In genomic region chr7:2554654-2555053, GRCh38 we compare ENCODE assay signal across 8 cellular contexts. TPM values are rescaled to one million over a fixed set of nuclear protein-coding genes. Genes with fewer than 3 reads are reported as not detected.
DNase-seq lines count a peak whose midpoint lies in the region; ATAC-seq and TF ChIP-seq lines count a peak whose summit lies in the region.

No MANE protein-coding gene starts in this region.

- H3K4me1 ChIP-seq in Peyer's patch (peaks cover 4 to 34% (median 14%) of the 10 kb centered on the region in 4 donors), esophagus squamous epithelium (peaks cover 17 to 65% (median 33%) of the 10 kb centered on the region in 3 donors)

- H3K4me1 Mint-ChIP-seq in progenitor cell of endocrine pancreas (ENCODE audit: low read depth), result peaks cover 12% of the 10 kb centered on the region

- ATAC-seq in HG03095 (IDR thresholded peaks at IDR 0.05; ENCODE audit: unreplicated experiment), result no peak

- H3K36me3 Mint-ChIP-seq in progenitor cell of endocrine pancreas (ENCODE audit: insufficient read depth), result peaks cover 5% of the 10 kb centered on the region

- no peaks in the 10 kb centered on the region for H3K9me3 Mint-ChIP-seq in progenitor cell of endocrine pancreas (ENCODE audit: low read depth)

- peak overlapping the region; percentile 84 to 99 (median 96) for H3K4me3 ChIP-seq in Peyer's patch
- peak overlapping the region; percentile 75 to 99 (median 83) for H3K4me3 ChIP-seq in esophagus squamous epithelium

- H3K27ac Mint-ChIP-seq in progenitor cell of endocrine pancreas, result peak overlapping the region; percentile 86

- H3K27me3 Mint-ChIP-seq in progenitor cell of endocrine pancreas, result no peaks in the 10 kb centered on the region

- peak overlapping the region; percentile 84 for H3K4me3 Mint-ChIP-seq in progenitor cell of endocrine pancreas (ENCODE audit: low read depth)

- intact Hi-C loops in esophagus squamous epithelium (cut with DNase I), result no loop called here

- H3K27ac ChIP-seq in Peyer's patch (peak overlapping the region; percentile 94 to 99 (median 97)), esophagus squamous epithelium (peak overlapping the region; percentile 95 to 98 (median 97))

- DNase-seq in Peyer's patch (peak in 1 of 3 donors; percentile 49), esophagus squamous epithelium (lab: John Stamatoyannopoulos, UW) (no peak), progenitor cell of endocrine pancreas (ENCODE audit: low spot score, unreplicated experiment) (no peak), NCI-H2227 (lab: John Stamatoyannopoulos, UW; ENCODE audit: unreplicated experiment) (no peak), NOMO-1 treated with dmso at 0.1 percent for 144 hours (lab: John Stamatoyannopoulos, UW; ENCODE audit: unreplicated experiment) (no peak), SHP77 (lab: John Stamatoyannopoulos, UW) (no peak)

- H3K9me3 ChIP-seq in Peyer's patch (no peaks in the 10 kb centered on the region), esophagus squamous epithelium (no peaks in the 10 kb centered on the region)

- H3K36me3 ChIP-seq in Peyer's patch (peaks cover 0 to 6% (median 0%) of the 10 kb centered on the region in 3 donors), esophagus squamous epithelium (peaks cover 0 to 27% (median 0%) of the 10 kb centered on the region in 3 donors)

- 0 to 2% methylated on average over 4 to 9 of the region's 11 CpGs for WGBS in esophagus squamous epithelium, 2 donors

- TF ChIP-seq CTCF in GM12874 (IDR thresholded peaks at IDR 0.05; ENCODE audit: insufficient read depth, low read depth, low read length), result peak; percentile 27
- TF ChIP-seq CTCF in Peyer's patch (IDR thresholded peaks at IDR 0.05), result no peak
- no peak for TF ChIP-seq CTCF in esophagus squamous epithelium (IDR thresholded peaks at IDR 0.05)
- no peak for TF ChIP-seq CTCF in progenitor cell of endocrine pancreas (IDR thresholded peaks at IDR 0.05; ENCODE audit: unreplicated experiment)

- H3K27me3 ChIP-seq in Peyer's patch (no peaks in the 10 kb centered on the region), esophagus squamous epithelium (no peaks in the 10 kb centered on the region)

- no peak for TF ChIP-seq POLR2A in Peyer's patch (IDR thresholded peaks at IDR 0.05)
- no peak for TF ChIP-seq POLR2A in esophagus squamous epithelium (IDR thresholded peaks at IDR 0.05)

RNA-seq across cellular contexts. Expression of gene BRAT1, which starts 0.7 kb away (rescaled TPM):
- total RNA-seq in Peyer's patch, result 10 to 100 TPM; 43.3 to 73.3 (median 54.1) TPM
- total RNA-seq in esophagus squamous epithelium, result 10 to 100 TPM; 15.5 to 28.3 (median 22.8) TPM
- 43.1 and 43.7 TPM in 2 replicates for total RNA-seq in progenitor cell of endocrine pancreas

RNA-seq across cellular contexts. Expression of gene IQCE, which starts 4.1 kb away (rescaled TPM):
- total RNA-seq in Peyer's patch, result 100 to 1,000 TPM in 1 of 4 donors, 10 to 100 TPM in 3; 30.0 to 159 (median 72.2) TPM
- 10 to 100 TPM in 1 of 4 donors, 1 to 10 TPM in 3; 4.5 to 10.6 (median 6.3) TPM for total RNA-seq in esophagus squamous epithelium
- total RNA-seq in progenitor cell of endocrine pancreas, result 32.5 and 33.5 TPM in 2 replicates

RNA-seq across cellular contexts. Expression of gene LFNG, which starts 35.1 kb away (rescaled TPM):
- total RNA-seq in Peyer's patch, result 100 to 1,000 TPM in 1 of 4 donors, 10 to 100 TPM in 3; 22.3 to 104 (median 41.7) TPM
- 10 to 100 TPM in 3 of 4 donors, 1 to 10 TPM in 1; 6.1 to 17.2 (median 11.9) TPM for total RNA-seq in esophagus squamous epithelium
- total RNA-seq in progenitor cell of endocrine pancreas, result 9.7 and 10.6 TPM in 2 replicates
